9 cellular contexts compared by ENCODE assay signal in genomic region chr1:30707412-30708360, GRCh38. TPM values are rescaled to one million over a fixed set of nuclear protein-coding genes. Genes with fewer than 3 reads are reported as not detected.
DNase-seq lines count a peak whose midpoint lies in the region; ATAC-seq, FAIRE-seq and TF ChIP-seq lines count a peak whose summit lies in the region.
"Had no signal": no experiment of that assay in that cellular context is flagged by ENCODE, and none has a peak within 500 bp of the region (broad histone marks: within the 10 kb centered on the region; RNA-seq: fewer than 3 reads in every experiment).

No MANE protein-coding gene starts in this region.

- H3K9me3 ChIP-seq in DND-41 (ENCODE audit: insufficient read depth, low read length, severe bottlenecking) (no peaks in the 10 kb centered on the region), gastroesophageal sphincter (no peaks in the 10 kb centered on the region)

- H3K27me3 ChIP-seq in DND-41 (ENCODE audit: insufficient read depth, low read length, poor library complexity) (peaks cover 13% of the 10 kb centered on the region), gastroesophageal sphincter (no peaks in the 10 kb centered on the region)

- H4K20me1 ChIP-seq in DND-41 (ENCODE audit: insufficient read depth, low read length): no peaks in the 10 kb centered on the region

- H3K27ac ChIP-seq in DND-41 (ENCODE audit: low read length): no peak overlapping the region
- H3K27ac ChIP-seq in gastroesophageal sphincter: no peak overlapping the region

- peak; percentile 61 for FAIRE-seq in urothelium cell line (lab: Jason Lieb, UNC)

- peak; percentile 80 for ATAC-seq in DND-41 (ENCODE audit: insufficient read depth, low read depth)
- peak; percentile 71 for ATAC-seq in gastroesophageal sphincter
- no peak for ATAC-seq in HG02884 (IDR thresholded peaks at IDR 0.05; ENCODE audit: unreplicated experiment)

- H3K4me3 ChIP-seq in DND-41 (ENCODE audit: low read depth in 1 of 2, low read length in 2 of 2) (no peak overlapping the region), gastroesophageal sphincter (no peak overlapping the region)

- H3K4me2 ChIP-seq in DND-41 (ENCODE audit: insufficient read depth, low read length): no peak overlapping the region

- no peak overlapping the region for H3K9ac ChIP-seq in DND-41 (ENCODE audit: low read depth, low read length)

- H3K4me1 ChIP-seq in DND-41 (ENCODE audit: insufficient read depth, low read length) (no peaks in the 10 kb centered on the region), gastroesophageal sphincter (peaks cover 0 to 41% (median 10%) of the 10 kb centered on the region in 3 donors)

- no peak for TF ChIP-seq POLR2A in gastroesophageal sphincter (IDR thresholded peaks at IDR 0.05)

- H3K27me3 Mint-ChIP-seq in osteocyte (ENCODE audit: unreplicated experiment): peaks cover 24% of the 10 kb centered on the region
- H3K27me3 Mint-ChIP-seq: activated naive CD4-positive, alpha-beta T cell treated with anti-CD3 and anti-CD28 coated beads, Interleukin-2, amount 50 U/mL, for 24 hours had no signal

- no peaks in the 10 kb centered on the region for H3K36me3 ChIP-seq in DND-41 (ENCODE audit: insufficient read depth, low read length)
- no peaks in the 10 kb centered on the region for H3K36me3 ChIP-seq in gastroesophageal sphincter

- no peaks in the 10 kb centered on the region for H3K9me3 Mint-ChIP-seq in osteocyte (ENCODE audit: unreplicated experiment)
- H3K9me3 Mint-ChIP-seq: activated naive CD4-positive, alpha-beta T cell treated with anti-CD3 and anti-CD28 coated beads, Interleukin-2, amount 50 U/mL, for 24 hours had no signal

- no peak overlapping the region for H3K4me3 Mint-ChIP-seq in osteocyte (ENCODE audit: unreplicated experiment)
- H3K4me3 Mint-ChIP-seq: activated naive CD4-positive, alpha-beta T cell treated with anti-CD3 and anti-CD28 coated beads, Interleukin-2, amount 50 U/mL, for 24 hours had no signal

- 0% methylated on average over 2 to 3 of the region's 16 CpGs for WGBS in gastroesophageal sphincter (ENCODE audit: low coverage in 1 of 2), 2 donors

- no peaks in the 10 kb centered on the region for H3K36me3 Mint-ChIP-seq in osteocyte (ENCODE audit: unreplicated experiment)
- H3K36me3 Mint-ChIP-seq: activated naive CD4-positive, alpha-beta T cell treated with anti-CD3 and anti-CD28 coated beads, Interleukin-2, amount 50 U/mL, for 24 hours had no signal

- no peak for TF ChIP-seq EP300 in gastroesophageal sphincter (IDR thresholded peaks at IDR 0.05)

- H3K4me1 Mint-ChIP-seq in osteocyte (ENCODE audit: unreplicated experiment): no peaks in the 10 kb centered on the region
- H3K4me1 Mint-ChIP-seq: activated naive CD4-positive, alpha-beta T cell treated with anti-CD3 and anti-CD28 coated beads, Interleukin-2, amount 50 U/mL, for 24 hours had no signal

- TF ChIP-seq CTCF in DND-41 (IDR thresholded peaks at IDR 0.05; ENCODE audit: borderline replicate concordance, extremely low read depth, low read length, poor library complexity, severe bottlenecking) (peak; percentile 81), LNCAP (IDR thresholded peaks at IDR 0.05) (peak; percentile 87), gastroesophageal sphincter (IDR thresholded peaks at IDR 0.05) (peak in 3 of 4 experiments; percentile 85 to 87 (median 85)), osteocyte (IDR thresholded peaks at IDR 0.05) (peak; percentile 91)

- H2AFZ ChIP-seq in DND-41 (ENCODE audit: low read depth, low read length): no peak overlapping the region

- no peak overlapping the region for H3K27ac Mint-ChIP-seq in osteocyte (ENCODE audit: unreplicated experiment)
- H3K27ac Mint-ChIP-seq: activated naive CD4-positive, alpha-beta T cell treated with anti-CD3 and anti-CD28 coated beads, Interleukin-2, amount 50 U/mL, for 24 hours had no signal

- H3K79me2 ChIP-seq in DND-41 (ENCODE audit: insufficient read depth, low read length): no peaks in the 10 kb centered on the region

- peak; percentile 58 for DNase-seq in DND-41
- peak; percentile 61 for DNase-seq in RPMI7951 (ENCODE audit: low read depth)
- DNase-seq in activated naive CD4-positive, alpha-beta T cell (lab: John Stamatoyannopoulos, UW): peak in 3 of 4 experiments; percentile 16 to 64 (median 53)
- no peak for DNase-seq in osteocyte (ENCODE audit: extremely low spot score, unreplicated experiment)
- DNase-seq in urothelium cell line (ENCODE audit: low spot score): peak; percentile 83

RNA-seq across cellular contexts. Expression of gene MATN1, which starts 15.7 kb away (rescaled TPM):
- total RNA-seq in RPMI7951 (2014; rRNA removed; shearing (Covaris generic)): 0.20 and 0.48 TPM in 2 replicates
- total RNA-seq in gastroesophageal sphincter (not detected), osteocyte (0.39 and 0.99 TPM in 2 replicates)

RNA-seq across cellular contexts. Expression of gene LAPTM5, which starts 49.9 kb away (rescaled TPM):
- total RNA-seq in RPMI7951 (2014; rRNA removed; shearing (Covaris generic)): 70.7 and 82.5 TPM in 2 replicates
- 10 to 100 TPM in 3 of 4 donors, 1 to 10 TPM in 1; 8.9 to 75.4 (median 40.4) TPM for total RNA-seq in gastroesophageal sphincter
- total RNA-seq in osteocyte: not detected in 2 replicates
